In the genomic region with DNA sequence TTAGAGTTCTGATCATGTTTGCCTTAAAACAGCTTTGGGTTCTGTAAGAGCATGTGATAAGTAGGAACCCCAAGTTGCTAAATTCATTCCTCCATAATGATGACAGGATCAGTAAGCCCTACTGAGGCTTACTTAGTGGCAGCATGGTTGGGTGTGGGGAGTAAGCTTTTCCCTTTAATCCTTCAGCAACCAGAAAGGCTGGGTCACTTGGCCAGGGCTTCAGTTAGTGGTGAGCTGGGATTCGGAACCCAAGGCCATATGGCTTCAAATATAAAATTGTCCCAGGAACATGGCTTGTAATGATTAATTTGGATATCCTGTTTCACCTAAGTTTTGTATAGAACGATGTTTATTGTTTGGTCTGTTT, we compare ENCODE assay signal across 8 cellular contexts. TPM values are rescaled to one million over a fixed set of nuclear protein-coding genes. Genes with fewer than 3 reads are reported as not detected.
DNase-seq lines count a peak whose midpoint lies in the region; ATAC-seq and TF ChIP-seq lines count a peak whose summit lies in the region.

No MANE protein-coding gene starts in this region.

- WGBS in lower leg skin, 2 donors: 59 to 78% methylated on average over 2 of the region's 2 CpGs
- WGBS in urinary bladder: 73% methylated on average over 2 of the region's 2 CpGs

- TF ChIP-seq POLR2A in lower leg skin (IDR thresholded peaks at IDR 0.05): no peak

- POLR2A ChIA-PET in GM10248 (lab: Yijun Ruan, JAX): no interaction called here

- DNase-seq in GM10248 (ENCODE audit: extremely low spot score): peak; percentile 29
- no peak for DNase-seq in LNCaP clone FGC (ENCODE audit: low read depth)
- peak; percentile 15 to 22 for DNase-seq in cardiac fibroblast (ENCODE audit: low read depth in 2 of 2)
- no peak for DNase-seq in lower leg skin (ENCODE audit: low spot score in 2 of 2)
- no peak for DNase-seq in nucleus accumbens (lab: John Stamatoyannopoulos, UW)

- TF ChIP-seq CTCF in GM10248 (IDR thresholded peaks at IDR 0.05; ENCODE audit: control extremely low read depth, extremely low read depth, low read depth, missing control alignments) (no peak), LNCaP clone FGC (IDR thresholded peaks at IDR 0.05; ENCODE audit: control insufficient read depth, extremely low read depth, insufficient read depth) (no peak), cardiac fibroblast (IDR thresholded peaks at IDR 0.05; ENCODE audit: low read depth, low read length) (no peak), lower leg skin (IDR thresholded peaks at IDR 0.05) (no peak)

- CTCF ChIA-PET in GM10248 (lab: Yijun Ruan, JAX): interaction anchor here (1.4 kb wide), 1 partner anchor 57 kb away, joined by 5 read pairs; no protein-coding TSS in a partner anchor

- intact Hi-C loops in lower leg skin (cut with DNase I; ENCODE audit: low total_unique reads): no loop called here

- no peaks in the 10 kb centered on the region for H3K4me1 ChIP-seq in urinary bladder (ENCODE audit: insufficient read depth)

- no peak overlapping the region for H3K27ac ChIP-seq in urinary bladder (ENCODE audit: low read depth)

- H3K4me3 ChIP-seq in LNCaP clone FGC (ENCODE audit: low read depth, low read length): peak overlapping the region; percentile 63
- H3K4me3 ChIP-seq in cardiac fibroblast (replicated peaks in 1 of 2; ENCODE audit: low read depth in 2 of 2, low read length in 2 of 2): peak overlapping the region; percentile 86 to 98
- H3K4me3 ChIP-seq in lower leg skin (ENCODE audit: low read depth, poor library complexity, severe bottlenecking): peak overlapping the region; percentile 84
- peak overlapping the region; percentile 70 for H3K4me3 ChIP-seq in urinary bladder (ENCODE audit: low read depth, low read length)

- H3K36me3 ChIP-seq in urinary bladder (ENCODE audit: insufficient read depth): no peaks in the 10 kb centered on the region

- ATAC-seq in GM21723 (IDR thresholded peaks at IDR 0.05; ENCODE audit: unreplicated experiment): peak; percentile 34
- no peak for ATAC-seq in HG03457 (IDR thresholded peaks at IDR 0.05; ENCODE audit: unreplicated experiment)

RNA-seq across cellular contexts. Expression of gene GINS3, which starts 0.8 kb away (rescaled TPM):
- total RNA-seq in lower leg skin (10 to 100 TPM in 1 of 4 donors, 1 to 10 TPM in 3; 2.8 to 12.4 (median 7.0) TPM), urinary bladder (6.5 TPM)
- polyA plus RNA-seq in urinary bladder: 3.3 TPM

Comparison
In these comparisons a context has a peak if more than half of its experiments do, and no peak if none do; other contexts are left out.
1. DNase-seq: peak in GM10248 (single experiment) and cardiac fibroblast (2 of 2); none in LNCaP clone FGC (single experiment), lower leg skin (0 of 2) and nucleus accumbens (0 of 56).
2. Peak in every context shown above with its lines, with median percentiles within 50 percentile points of each other: H3K4me3 ChIP-seq.